ENCODE assay signal across 18 cellular contexts in genomic region chr12:88590851-88591250, GRCh38. TPM values are rescaled to one million over a fixed set of nuclear protein-coding genes. Genes with fewer than 3 reads are reported as not detected.
"Had no signal": no experiment of that assay in that cellular context is flagged by ENCODE, and none has a peak within 500 bp of the region (broad histone marks: within the 10 kb centered on the region; RNA-seq: fewer than 3 reads in every experiment).

No MANE protein-coding gene starts in this region.

- H3K9me3 ChIP-seq: SK-N-SH had no signal

- DNase-seq: KBM-7; MM.1S; NCI-H1092 treated with DMSO at 0.1 percent for 48 hours; NCI-H1436; NCI-H187; NCI-H2029; NCI-H2081 treated with DMSO at 0.1 percent for 48 hours; NCI-H2171; NCI-H226; NCI-H446; NCI-H510A; NCI-H524 treated with DMSO at 0.1 percent for 48 hours; NCI-H69; NCI-H774; NK-92 treated with Interleukin-12 subunit alpha and Interleukin-12 subunit beta, amount 100 ng/mL, for 24 hours; SHP77; SK-N-SH had no signal

RNA-seq across cellular contexts. Expression of gene KITLG, which starts 10.6 kb away (rescaled TPM):
- total RNA-seq: OCI-LY7 had no signal
